ENCODE assay signal across 8 cellular contexts in the genomic region with DNA sequence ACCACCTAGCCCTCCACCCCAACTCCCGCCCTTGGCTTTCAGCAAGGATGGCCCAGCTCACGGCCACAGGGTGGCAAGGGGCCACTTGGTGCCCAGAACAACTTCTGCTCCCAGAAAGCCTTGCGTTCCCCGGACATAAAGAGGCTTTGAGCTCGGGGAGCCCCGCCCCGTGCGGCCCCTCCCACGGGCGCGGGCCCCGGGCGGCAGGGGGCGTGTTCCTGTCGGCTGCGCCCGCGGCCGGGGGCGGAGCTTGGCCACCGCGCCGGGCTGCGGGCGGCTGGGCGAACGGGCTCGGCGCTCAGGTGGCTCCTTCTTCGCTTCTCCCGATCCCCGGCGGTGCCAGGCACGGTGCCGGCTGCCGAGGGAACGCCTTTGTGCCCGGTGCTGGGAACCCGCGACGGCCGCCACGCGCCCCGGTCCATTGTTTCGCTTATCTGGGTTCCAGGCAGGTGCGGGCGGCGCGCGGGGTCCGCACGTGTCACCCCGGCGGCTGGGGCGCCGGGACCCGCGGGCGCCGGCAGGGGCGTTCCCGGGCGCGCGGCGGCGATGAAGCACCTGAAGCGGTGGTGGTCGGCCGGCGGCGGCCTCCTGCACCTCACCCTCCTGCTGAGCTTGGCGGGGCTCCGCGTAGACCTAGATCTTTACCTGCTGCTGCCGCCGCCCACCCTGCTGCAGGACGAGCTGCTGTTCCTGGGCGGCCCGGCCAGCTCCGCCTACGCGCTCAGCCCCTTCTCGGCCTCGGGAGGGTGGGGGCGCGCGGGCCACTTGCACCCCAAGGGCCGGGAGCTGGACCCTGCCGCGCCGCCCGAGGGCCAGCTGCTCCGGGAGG. TPM values are rescaled to one million over a fixed set of nuclear protein-coding genes. Genes with fewer than 3 reads are reported as not detected.
DNase-seq lines count a peak whose midpoint lies in the region; ATAC-seq and TF ChIP-seq lines count a peak whose summit lies in the region.

A gene with protein sequence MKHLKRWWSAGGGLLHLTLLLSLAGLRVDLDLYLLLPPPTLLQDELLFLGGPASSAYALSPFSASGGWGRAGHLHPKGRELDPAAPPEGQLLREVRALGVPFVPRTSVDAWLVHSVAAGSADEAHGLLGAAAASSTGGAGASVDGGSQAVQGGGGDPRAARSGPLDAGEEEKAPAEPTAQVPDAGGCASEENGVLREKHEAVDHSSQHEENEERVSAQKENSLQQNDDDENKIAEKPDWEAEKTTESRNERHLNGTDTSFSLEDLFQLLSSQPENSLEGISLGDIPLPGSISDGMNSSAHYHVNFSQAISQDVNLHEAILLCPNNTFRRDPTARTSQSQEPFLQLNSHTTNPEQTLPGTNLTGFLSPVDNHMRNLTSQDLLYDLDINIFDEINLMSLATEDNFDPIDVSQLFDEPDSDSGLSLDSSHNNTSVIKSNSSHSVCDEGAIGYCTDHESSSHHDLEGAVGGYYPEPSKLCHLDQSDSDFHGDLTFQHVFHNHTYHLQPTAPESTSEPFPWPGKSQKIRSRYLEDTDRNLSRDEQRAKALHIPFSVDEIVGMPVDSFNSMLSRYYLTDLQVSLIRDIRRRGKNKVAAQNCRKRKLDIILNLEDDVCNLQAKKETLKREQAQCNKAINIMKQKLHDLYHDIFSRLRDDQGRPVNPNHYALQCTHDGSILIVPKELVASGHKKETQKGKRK (plus strand): TSS at position 246 of the 829 bp plus-strand sequence. CDS start 301 bp downstream, at position 547.

- H3K9me3 Mint-ChIP-seq in activated T-cell treated with anti-CD3 and anti-CD28 coated beads, Interleukin-2, amount 50 U/mL, for 24 hours: no peaks in the 10 kb centered on the region
- no peaks in the 10 kb centered on the region for H3K9me3 Mint-ChIP-seq in naive thymus-derived CD8-positive, alpha-beta T cell
- H3K9me3 Mint-ChIP-seq in stimulated activated memory B cell treated with anti-CD40 and anti-IgM and Interleukin-4, amounts not matched to agents 10 μg/mL and 1 μg/mL and 100 μg/mL, for 72 hours: no peaks in the 10 kb centered on the region

- DNase-seq in D341Med (ENCODE audit: low spot score): peak; percentile 96
- peak; percentile 90 for DNase-seq in activated T-cell treated with anti-CD3 and anti-CD28 coated beads, Interleukin-2, amount 50 U/mL, for 24 hours
- DNase-seq in fibroblast of gingiva (ENCODE audit: low read depth): peak; percentile 26
- DNase-seq in naive thymus-derived CD8-positive, alpha-beta T cell: peak; percentile 60 to 84 (median 78)

- H3K4me1 Mint-ChIP-seq in activated T-cell treated with anti-CD3 and anti-CD28 coated beads, Interleukin-2, amount 50 U/mL, for 24 hours (ENCODE audit: low read depth): peaks cover 57% of the 10 kb centered on the region
- H3K4me1 Mint-ChIP-seq in naive thymus-derived CD8-positive, alpha-beta T cell: peaks cover 21 to 56% (median 47%) of the 10 kb centered on the region in 4 donors
- H3K4me1 Mint-ChIP-seq in stimulated activated memory B cell treated with anti-CD40 and anti-IgM and Interleukin-4, amounts not matched to agents 10 μg/mL and 1 μg/mL and 100 μg/mL, for 72 hours: peaks cover 56% of the 10 kb centered on the region

- peak within 1 kb of the TSS; percentile 97 for H3K27ac ChIP-seq in HUES48 (ENCODE audit: low read depth, low read length)

- peak within 1 kb of the TSS; percentile 90 for H3K4me3 ChIP-seq in HUES48 (ENCODE audit: low read depth, low read length)

- peaks cover 31% of the 10 kb centered on the region for H3K4me1 ChIP-seq in HUES48 (ENCODE audit: control insufficient read depth, insufficient read depth, low read length)

- H3K9me3 ChIP-seq in HUES48 (ENCODE audit: control insufficient read depth, insufficient read depth, low read length): peaks cover 2% of the 10 kb centered on the region; the same call in 1 of the 2 replicates

- H3K4me3 Mint-ChIP-seq in activated T-cell treated with anti-CD3 and anti-CD28 coated beads, Interleukin-2, amount 50 U/mL, for 24 hours: peak within 1 kb of the TSS; percentile 89
- peak within 1 kb of the TSS; percentile 73 to 94 (median 90) for H3K4me3 Mint-ChIP-seq in naive thymus-derived CD8-positive, alpha-beta T cell
- peak within 1 kb of the TSS; percentile 92 for H3K4me3 Mint-ChIP-seq in stimulated activated memory B cell treated with anti-CD40 and anti-IgM and Interleukin-4, amounts not matched to agents 10 μg/mL and 1 μg/mL and 100 μg/mL, for 72 hours

- peaks cover 6% of the 10 kb centered on the region; the same call in 1 of the 2 replicates for H3K27me3 ChIP-seq in HUES48 (ENCODE audit: control insufficient read depth, insufficient read depth, low read length)

- ATAC-seq in GM21381 (IDR thresholded peaks at IDR 0.05; ENCODE audit: unreplicated experiment): peak; percentile 70
- peak; percentile 72 to 75 for ATAC-seq in naive thymus-derived CD8-positive, alpha-beta T cell
- ATAC-seq in stimulated activated memory B cell treated with anti-CD40 and anti-IgM and Interleukin-4, amounts not matched to agents 10 μg/mL and 1 μg/mL and 100 μg/mL, for 72 hours: peak; percentile 90

- peaks cover 31% of the 10 kb centered on the region for H3K36me3 Mint-ChIP-seq in activated T-cell treated with anti-CD3 and anti-CD28 coated beads, Interleukin-2, amount 50 U/mL, for 24 hours (ENCODE audit: low read depth)
- H3K36me3 Mint-ChIP-seq in naive thymus-derived CD8-positive, alpha-beta T cell: no peaks in the 10 kb centered on the region
- H3K36me3 Mint-ChIP-seq in stimulated activated memory B cell treated with anti-CD40 and anti-IgM and Interleukin-4, amounts not matched to agents 10 μg/mL and 1 μg/mL and 100 μg/mL, for 72 hours: no peaks in the 10 kb centered on the region

- H3K36me3 ChIP-seq in HUES48 (ENCODE audit: control insufficient read depth, insufficient read depth, low read length): no peaks in the 10 kb centered on the region

- H3K27ac Mint-ChIP-seq in activated T-cell treated with anti-CD3 and anti-CD28 coated beads, Interleukin-2, amount 50 U/mL, for 24 hours: peak within 1 kb of the TSS; percentile 97
- peak within 1 kb of the TSS; percentile 66 to 92 (median 90) for H3K27ac Mint-ChIP-seq in naive thymus-derived CD8-positive, alpha-beta T cell
- H3K27ac Mint-ChIP-seq in stimulated activated memory B cell treated with anti-CD40 and anti-IgM and Interleukin-4, amounts not matched to agents 10 μg/mL and 1 μg/mL and 100 μg/mL, for 72 hours: peak within 1 kb of the TSS; percentile 84

- no peaks in the 10 kb centered on the region for H3K27me3 Mint-ChIP-seq in activated T-cell treated with anti-CD3 and anti-CD28 coated beads, Interleukin-2, amount 50 U/mL, for 24 hours
- H3K27me3 Mint-ChIP-seq in naive thymus-derived CD8-positive, alpha-beta T cell: no peaks in the 10 kb centered on the region
- H3K27me3 Mint-ChIP-seq in stimulated activated memory B cell treated with anti-CD40 and anti-IgM and Interleukin-4, amounts not matched to agents 10 μg/mL and 1 μg/mL and 100 μg/mL, for 72 hours: no peaks in the 10 kb centered on the region

- peak within 1 kb of the TSS; percentile 89 for H3K9ac ChIP-seq in HUES48 (ENCODE audit: low read depth, low read length)

- POLR2A ChIA-PET in naive thymus-derived CD8-positive, alpha-beta T cell (lab: Charles Lee): interaction anchor here (0.6 to 4.4 kb wide), 19 partner anchors 9 to 1027 kb away, joined by 3 to 77 read pairs (median 5); a partner anchor contains a TSS

TF ChIP-seq in PFSK-1, 5 proteins besides CTCF, POLR2A, EP300 and RAD21:
- 0 out of 2 replicates have a peak, but pooled peaks have one; percentile 23 for TF ChIP-seq TAF1 (IDR thresholded peaks at IDR 0.05; ENCODE audit: borderline replicate concordance, insufficient read depth, low read length)
- no peak for TF ChIP-seq SIN3A (IDR thresholded peaks at IDR 0.05; ENCODE audit: borderline replicate concordance, insufficient read depth, low read length)
- no peak for TF ChIP-seq FOXP2 (optimal IDR thresholded peaks at IDR 0.05; ENCODE audit: borderline replicate concordance, extremely low read depth, extremely low read length, insufficient read depth)
- peak; percentile 43; the same call in 1 of the 2 replicates for TF ChIP-seq POLR2AphosphoS5 (IDR thresholded peaks at IDR 0.05; ENCODE audit: low read depth, low read length)

RNA-seq across cellular contexts. Expression of the gene that starts here (rescaled TPM):
- 3.9 TPM for polyA plus RNA-seq in PFSK-1 (2012; ENCODE audit: insufficient read length, low read depth)
- 1 to 10 TPM; 2.1 to 3.6 TPM for total RNA-seq in naive thymus-derived CD8-positive, alpha-beta T cell
- polyA plus RNA-seq in naive thymus-derived CD8-positive, alpha-beta T cell: 1 to 10 TPM; 1.4 to 4.3 (median 2.9) TPM

Comparison
In these comparisons a context has a peak if more than half of its experiments do, and no peak if none do; other contexts are left out.
1. Peak in every context shown above with its lines: DNase-seq, ATAC-seq, H3K4me3 ChIP-seq and H3K27ac ChIP-seq.
2. DNase-seq: peak in every context shown above with its lines; median percentile 96 in D341Med; 90 in activated T-cell treated with anti-CD3 and anti-CD28 coated beads, Interleukin-2, amount 50 U/mL, for 24 hours; 78 in naive thymus-derived CD8-positive, alpha-beta T cell; 26 in fibroblast of gingiva.